Comparison of ENCODE assay signal across 14 cellular contexts in the genomic region with DNA sequence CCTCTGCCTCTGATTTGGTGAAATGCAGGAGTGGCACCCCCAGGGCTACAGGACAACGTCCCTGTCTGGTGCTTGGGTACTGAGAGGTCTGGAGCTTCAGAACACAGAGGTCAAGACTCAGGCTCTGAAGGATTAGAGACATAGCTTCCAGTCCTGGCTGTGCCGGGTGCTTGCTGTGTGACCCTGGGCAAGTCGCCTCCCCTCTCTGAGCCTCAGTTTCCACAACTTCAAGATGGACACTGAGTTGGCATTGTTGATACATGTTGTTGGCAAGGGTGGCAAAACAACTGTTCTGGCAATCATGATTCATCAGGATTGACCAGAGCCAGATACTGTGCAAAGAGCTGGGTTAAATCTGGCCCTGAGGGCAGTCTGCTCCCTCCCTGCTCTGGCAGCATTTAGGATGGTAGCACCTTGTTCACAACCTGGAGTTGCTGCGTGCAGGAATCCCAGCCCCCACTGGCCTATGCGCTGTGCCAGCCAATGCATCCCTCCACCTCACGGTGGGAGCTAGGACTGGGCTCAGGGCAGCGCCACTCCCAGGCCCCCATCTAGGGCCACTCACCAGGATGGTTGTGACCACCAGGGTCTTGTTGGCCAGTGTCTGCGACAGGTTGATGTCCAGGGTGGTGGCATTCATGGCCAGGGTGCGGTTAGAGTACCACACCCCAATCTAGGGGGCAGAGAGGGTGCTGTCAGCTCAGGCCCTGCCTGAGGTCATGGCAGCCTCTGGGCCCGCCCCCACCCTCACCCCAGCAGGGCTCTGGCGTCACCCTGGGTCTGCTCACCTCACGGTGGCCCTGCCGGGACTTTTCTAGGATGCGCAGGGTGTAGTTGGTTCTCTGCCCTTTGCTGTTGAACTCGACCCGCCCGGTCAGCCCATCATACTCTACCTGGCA. TPM values are rescaled to one million over a fixed set of nuclear protein-coding genes. Genes with fewer than 3 reads are reported as not detected.
DNase-seq lines count a peak whose midpoint lies in the region; ATAC-seq and TF ChIP-seq lines count a peak whose summit lies in the region.
"Had no signal": no experiment of that assay in that cellular context is flagged by ENCODE, and none has a peak within 500 bp of the region (broad histone marks: within the 10 kb centered on the region; RNA-seq: fewer than 3 reads in every experiment).

No MANE protein-coding gene starts in this region.

- 63 to 73% methylated on average over 17 of the region's 17 CpGs for WGBS in esophagus, 2 donors

- peaks cover 9% of the 10 kb centered on the region for H3K27me3 Mint-ChIP-seq in stimulated activated memory B cell treated with anti-CD40 and anti-IgM and Interleukin-4, amounts not matched to agents 10 μg/mL and 1 μg/mL and 100 μg/mL, for 72 hours

- H3K9me3 ChIP-seq in HEK293 (ENCODE audit: control insufficient read depth, insufficient read depth, low read depth, low read length) = no peaks in the 10 kb centered on the region
- no peaks in the 10 kb centered on the region for H3K9me3 ChIP-seq in RWPE2 (ENCODE audit: severe bottlenecking)
- no peaks in the 10 kb centered on the region for H3K9me3 ChIP-seq in esophagus (ENCODE audit: control insufficient read depth in 2 of 2, insufficient read depth in 1 of 2, low read depth in 1 of 2, low read length in 1 of 2)

- CTCF ChIA-PET in HEK293 (lab: Yijun Ruan, JAX) = interaction anchor here (0.6 to 1.3 kb wide), 2 partner anchors 18 to 44 kb away, joined by 3 read pairs; no protein-coding TSS in a partner anchor

- no peak overlapping the region for H3K27ac ChIP-seq in HEK293 (ENCODE audit: extremely low read depth, low read depth, low read length)
- H3K27ac ChIP-seq in RWPE2 (ENCODE audit: poor library complexity, severe bottlenecking) = peak overlapping the region; percentile 77
- peak overlapping the region; percentile 74 to 93 for H3K27ac ChIP-seq in esophagus (ENCODE audit: low read depth in 2 of 2, low read length in 1 of 2)

- intact Hi-C loops in left colon (cut with DNase I, micrococcal nuclease) = no loop called here

- H3K27me3 ChIP-seq in RWPE2 (ENCODE audit: insufficient read depth, poor library complexity, severe bottlenecking) = no peaks in the 10 kb centered on the region
- no peaks in the 10 kb centered on the region for H3K27me3 ChIP-seq in esophagus (ENCODE audit: control insufficient read depth in 1 of 2, insufficient read depth in 2 of 2, low read length in 2 of 2)

- H3K4me3 ChIP-seq in HEK293 (ENCODE audit: low read depth, low read length) (no peak overlapping the region), RWPE2 (ENCODE audit: severe bottlenecking) (no peak overlapping the region), esophagus (ENCODE audit: low read depth in 1 of 2, low read length in 2 of 2) (no peak overlapping the region)

- H3K36me3 ChIP-seq in HEK293 (ENCODE audit: control insufficient read depth in 2 of 2, insufficient read depth in 1 of 2, low read length in 2 of 2) = no peaks in the 10 kb centered on the region
- H3K36me3 ChIP-seq in RWPE2 (ENCODE audit: low read depth) = no peaks in the 10 kb centered on the region
- H3K36me3 ChIP-seq in esophagus (ENCODE audit: control insufficient read depth in 2 of 2, insufficient read depth in 2 of 2, low read length in 1 of 2) = no peaks in the 10 kb centered on the region

- H3K4me1 Mint-ChIP-seq in stimulated activated memory B cell treated with anti-CD40 and anti-IgM and Interleukin-4, amounts not matched to agents 10 μg/mL and 1 μg/mL and 100 μg/mL, for 72 hours = peaks cover 9% of the 10 kb centered on the region

- no peak for TF ChIP-seq CTCF in HEK293 (tag by site-specific recombination; IDR thresholded peaks at IDR 0.05)
- TF ChIP-seq CTCF in RWPE2 (IDR thresholded peaks at IDR 0.05; ENCODE audit: poor library complexity, severe bottlenecking) = no peak

- no peak for DNase-seq in RWPE2 (ENCODE audit: low spot score)
- DNase-seq in left colon = no peak
- DNase-seq: CD8-positive, alpha-beta memory T cell; GOT3; MM.1S; NCI-H2081 treated with DMSO at 0.1 percent for 48 hours; NCI-H510A treated with DMSO at 0.1 percent for 48 hours; SHP77 treated with DMSO at 0.1 percent for 48 hours had no signal

- H3K36me3 Mint-ChIP-seq in stimulated activated memory B cell treated with anti-CD40 and anti-IgM and Interleukin-4, amounts not matched to agents 10 μg/mL and 1 μg/mL and 100 μg/mL, for 72 hours = no peaks in the 10 kb centered on the region
- H3K36me3 Mint-ChIP-seq: CD8-positive, alpha-beta memory T cell had no signal

- no peak for ATAC-seq in RWPE2 (ENCODE audit: low read depth)
- peak; percentile 29 for ATAC-seq in stimulated activated memory B cell treated with anti-CD40 and anti-IgM and Interleukin-4, amounts not matched to agents 10 μg/mL and 1 μg/mL and 100 μg/mL, for 72 hours
- no peak for ATAC-seq in left colon
- ATAC-seq in HG02973 (IDR thresholded peaks at IDR 0.05; ENCODE audit: unreplicated experiment) = no peak
- no peak for ATAC-seq in GM21390 (IDR thresholded peaks at IDR 0.05; ENCODE audit: unreplicated experiment)

- no peak overlapping the region for H3K4me3 Mint-ChIP-seq in stimulated activated memory B cell treated with anti-CD40 and anti-IgM and Interleukin-4, amounts not matched to agents 10 μg/mL and 1 μg/mL and 100 μg/mL, for 72 hours
- H3K4me3 Mint-ChIP-seq: CD8-positive, alpha-beta memory T cell had no signal

- no peaks in the 10 kb centered on the region for H3K9me3 Mint-ChIP-seq in stimulated activated memory B cell treated with anti-CD40 and anti-IgM and Interleukin-4, amounts not matched to agents 10 μg/mL and 1 μg/mL and 100 μg/mL, for 72 hours
- H3K9me3 Mint-ChIP-seq: CD8-positive, alpha-beta memory T cell had no signal

- POLR2A ChIA-PET in HEK293 (lab: Yijun Ruan, JAX) = interaction anchor here (2.0 kb wide), 1 partner anchor 23 kb away, joined by 6 read pairs; a partner anchor contains a TSS

- H3K4me1 ChIP-seq in HEK293 (ENCODE audit: control insufficient read depth, insufficient read depth, low read length) (peaks cover 5% of the 10 kb centered on the region; the same call in 1 of the 2 replicates), RWPE2 (ENCODE audit: insufficient read depth, poor library complexity, severe bottlenecking) (peaks cover 27% of the 10 kb centered on the region), esophagus (ENCODE audit: control insufficient read depth in 2 of 2, insufficient read depth in 2 of 2, low read length in 1 of 2) (peaks cover 6 to 33% of the 10 kb centered on the region in 2 donors)

- H3K27ac Mint-ChIP-seq in stimulated activated memory B cell treated with anti-CD40 and anti-IgM and Interleukin-4, amounts not matched to agents 10 μg/mL and 1 μg/mL and 100 μg/mL, for 72 hours = no peak overlapping the region

TF ChIP-seq in HEK293, 187 proteins besides CTCF, POLR2A, EP300 and RAD21:
- TF ChIP-seq ZNF768 (tag by site-specific recombination; IDR thresholded peaks at IDR 0.05) = peak; percentile 98
- TF ChIP-seq, protein P1, sequence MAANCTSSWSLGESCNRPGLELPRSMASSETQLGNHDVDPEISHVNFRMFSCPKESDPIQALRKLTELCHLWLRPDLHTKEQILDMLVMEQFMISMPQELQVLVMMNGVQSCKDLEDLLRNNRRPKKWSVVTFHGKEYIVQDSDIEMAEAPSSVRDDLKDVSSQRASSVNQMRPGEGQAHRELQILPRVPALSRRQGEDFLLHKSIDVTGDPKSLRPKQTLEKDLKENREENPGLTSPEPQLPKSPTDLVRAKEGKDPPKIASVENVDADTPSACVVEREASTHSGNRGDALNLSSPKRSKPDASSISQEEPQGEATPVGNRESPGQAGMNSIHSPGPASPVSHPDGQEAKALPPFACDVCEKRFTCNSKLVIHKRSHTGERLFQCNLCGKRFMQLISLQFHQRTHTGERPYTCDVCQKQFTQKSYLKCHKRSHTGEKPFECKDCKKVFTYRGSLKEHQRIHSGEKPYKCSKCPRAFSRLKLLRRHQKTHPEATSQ (tag by site-specific recombination; IDR thresholded peaks at IDR 0.05) = no peak
- no peak for TF ChIP-seq KLF7 (tag by site-specific recombination; IDR thresholded peaks at IDR 0.05; ENCODE audit: borderline replicate concordance)
- TF ChIP-seq ZNF548 (tag by site-specific recombination; IDR thresholded peaks at IDR 0.05) = no peak
- TF ChIP-seq SCRT2 (tag by site-specific recombination; IDR thresholded peaks at IDR 0.05) = peak; percentile 54; the same call in 1 of the 2 replicates
- TF ChIP-seq ZNF48 (tag by site-specific recombination; IDR thresholded peaks at IDR 0.05) = no peak
- 0 out of 2 replicates have a peak, but pooled peaks have one; percentile 24 for TF ChIP-seq SCRT1 (tag by site-specific recombination; IDR thresholded peaks at IDR 0.05; ENCODE audit: borderline replicate concordance)

RNA-seq across cellular contexts. Expression of a gene that starts 16.7 kb away (rescaled TPM):
- polyA plus RNA-seq in esophagus = 1 to 10 TPM; 1.1 to 1.4 TPM
- total RNA-seq in left colon = 1 to 10 TPM; 1.0 to 2.6 TPM
- polyA plus RNA-seq: CD8-positive, alpha-beta memory T cell had no signal

RNA-seq across cellular contexts. Expression of a gene that starts 22.7 kb away (rescaled TPM):
- 1 to 10 TPM; 6.5 to 8.9 TPM for polyA plus RNA-seq in esophagus
- total RNA-seq in left colon = 10 to 100 TPM; 11.0 to 14.0 TPM

RNA-seq across cellular contexts. Expression of a gene that starts 59.3 kb away (rescaled TPM):
- under 1 TPM; 0.12 TPM for polyA plus RNA-seq in esophagus
- total RNA-seq in left colon = 1 to 10 TPM; 1.2 to 1.6 TPM
- polyA plus RNA-seq: AG04450 had no signal
